ENCODE assay signal across 1 cellular context in the genomic region with DNA sequence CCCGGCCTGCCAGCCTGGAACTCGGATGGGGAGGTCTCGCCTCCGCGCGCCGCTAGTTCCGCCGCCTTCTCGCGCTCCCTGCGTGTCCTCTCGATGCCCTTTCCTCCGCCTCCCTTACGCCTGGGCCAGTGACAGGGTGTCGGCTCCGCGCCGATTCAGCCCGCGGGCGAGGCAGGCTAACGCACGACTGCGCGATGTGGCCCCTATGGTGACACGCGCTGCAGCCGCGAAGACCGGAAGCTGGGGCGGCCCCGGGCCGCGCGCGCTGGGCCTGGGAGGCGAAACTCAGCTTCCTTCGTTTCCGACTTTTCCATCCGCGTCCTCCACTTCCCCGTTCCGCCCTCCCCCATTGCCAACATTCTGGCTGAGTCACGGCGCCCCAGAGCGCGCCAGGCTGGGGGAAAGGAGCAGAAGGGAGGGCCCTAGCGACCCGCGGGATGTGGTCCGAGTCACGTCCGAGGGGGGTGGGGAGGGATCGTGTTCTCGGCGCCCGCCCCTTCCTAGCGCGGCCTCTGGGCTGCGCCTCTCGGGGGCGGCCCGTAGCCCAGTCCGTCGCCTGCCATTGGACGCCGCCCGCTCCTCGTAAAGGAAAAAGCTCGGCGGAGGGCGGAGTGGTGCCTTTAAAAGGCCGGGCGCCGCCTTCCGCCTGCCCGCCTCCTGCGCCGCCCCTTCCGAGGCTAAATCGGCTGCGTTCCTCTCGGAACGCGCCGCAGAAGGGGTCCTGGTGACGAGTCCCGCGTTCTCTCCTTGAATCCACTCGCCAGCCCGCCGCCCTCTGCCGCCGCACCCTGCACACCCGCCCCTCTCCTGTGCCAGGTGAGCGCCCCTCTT.
TF ChIP-seq lines count a peak whose summit lies in the region.

ALDOA (plus strand) TSS at position 649 of the 831 bp plus-strand sequence. CDS start 1,138 bp downstream, outside the sequence.

TF ChIP-seq in HepG2, 621 proteins besides CTCF, POLR2A, EP300 and RAD21 (continued from another document and continues in another):
- TF ChIP-seq ZNF280B (CRISPR knock-in tag; IDR thresholded peaks at IDR 0.05; ENCODE audit: borderline replicate concordance) (peak; percentile 86), ZNF510 (CRISPR knock-in tag; IDR thresholded peaks at IDR 0.05; ENCODE audit: low read depth) (peak; percentile 89; the same call in 1 of the 2 replicates), ZNF782 (CRISPR knock-in tag; IDR thresholded peaks at IDR 0.05; ENCODE audit: borderline replicate concordance) (peak; percentile 98), NRL (CRISPR knock-in tag; IDR thresholded peaks at IDR 0.05; ENCODE audit: borderline replicate concordance) (peak; percentile 98), KLF13 (CRISPR knock-in tag; IDR thresholded peaks at IDR 0.05) (peak; percentile 95), MXD3 (CRISPR knock-in tag; IDR thresholded peaks at IDR 0.05) (peak; percentile 83), DNMT1 (CRISPR knock-in tag; IDR thresholded peaks at IDR 0.05) (peak; percentile 98), HIVEP1 (CRISPR knock-in tag; IDR thresholded peaks at IDR 0.05) (peak; percentile 94; the same call in 1 of the 2 replicates), IRF2 (CRISPR knock-in tag; IDR thresholded peaks at IDR 0.05) (peak; percentile 77), ZNF468 (CRISPR knock-in tag; IDR thresholded peaks at IDR 0.05) (peak; percentile 99), TOE1 (CRISPR knock-in tag; IDR thresholded peaks at IDR 0.05) (peak; percentile 74; the same call in 1 of the 2 replicates), CBX5 (CRISPR knock-in tag; IDR thresholded peaks at IDR 0.05; ENCODE audit: borderline replicate concordance) (peak; percentile 77), TOPORS (CRISPR knock-in tag; IDR thresholded peaks at IDR 0.05) (peak; percentile 88), DMAP1 (CRISPR knock-in tag; IDR thresholded peaks at IDR 0.05) (peak; percentile 99), ELF3 (CRISPR knock-in tag; IDR thresholded peaks at IDR 0.05) (peak; percentile 99), AKNA (CRISPR knock-in tag; IDR thresholded peaks at IDR 0.05; ENCODE audit: borderline replicate concordance) (peak; percentile 22; the same call in 1 of the 2 replicates), ZNF614 (CRISPR knock-in tag; IDR thresholded peaks at IDR 0.05; ENCODE audit: borderline replicate concordance) (peak; percentile 86; the same call in 1 of the 2 replicates), ZSCAN12 (CRISPR knock-in tag; IDR thresholded peaks at IDR 0.05) (peak; percentile 74), HOXA7 (CRISPR knock-in tag; IDR thresholded peaks at IDR 0.05) (no peak; the same call in none of the 2 replicates), NR2F1 (CRISPR knock-in tag; IDR thresholded peaks at IDR 0.05) (peak in 1 of 2 experiments; percentile 35; a peak in 1 of 4 replicates), ZNF230 (CRISPR knock-in tag; IDR thresholded peaks at IDR 0.05) (no peak; the same call in 1 of the 2 replicates), ZNF766 (CRISPR knock-in tag; IDR thresholded peaks at IDR 0.05; ENCODE audit: borderline replicate concordance) (peak; percentile 23; the same call in 1 of the 2 replicates), ZSCAN30 (CRISPR knock-in tag; IDR thresholded peaks at IDR 0.05) (peak; percentile 89), FOXC1 (CRISPR knock-in tag; IDR thresholded peaks at IDR 0.05; ENCODE audit: borderline replicate concordance) (peak; percentile 99), ERF (CRISPR knock-in tag; IDR thresholded peaks at IDR 0.05) (peak; percentile 98), ZNF331 (CRISPR knock-in tag; IDR thresholded peaks at IDR 0.05) (peak; percentile 87), ZNF761 (CRISPR knock-in tag; conservative IDR thresholded peaks at IDR 0.05) (peak; percentile 70; the same call in 1 of the 2 replicates), ZMAT3 (CRISPR knock-in tag; conservative IDR thresholded peaks at IDR 0.05) (peak; percentile 98), MBNL3 (CRISPR knock-in tag; conservative IDR thresholded peaks at IDR 0.05) (no peak), ATF7 (IDR thresholded peaks at IDR 0.05) (no peak), ATF7 (CRISPR knock-in tag; IDR thresholded peaks at IDR 0.05) (peak; percentile 75; the same call in 1 of the 2 replicates), RARG (CRISPR knock-in tag; IDR thresholded peaks at IDR 0.05; ENCODE audit: low read depth) (no peak; the same call in none of the 2 replicates), ZNF512B (CRISPR knock-in tag; IDR thresholded peaks at IDR 0.05; ENCODE audit: borderline replicate concordance) (no peak), ZNF451 (CRISPR knock-in tag; IDR thresholded peaks at IDR 0.05) (peak; percentile 97), PPARG (CRISPR knock-in tag; conservative IDR thresholded peaks at IDR 0.05) (peak; percentile 82), ZKSCAN5 (CRISPR knock-in tag; IDR thresholded peaks at IDR 0.05) (peak; percentile 31; the same call in 1 of the 2 replicates)
- TF ChIP-seq, protein P1, sequence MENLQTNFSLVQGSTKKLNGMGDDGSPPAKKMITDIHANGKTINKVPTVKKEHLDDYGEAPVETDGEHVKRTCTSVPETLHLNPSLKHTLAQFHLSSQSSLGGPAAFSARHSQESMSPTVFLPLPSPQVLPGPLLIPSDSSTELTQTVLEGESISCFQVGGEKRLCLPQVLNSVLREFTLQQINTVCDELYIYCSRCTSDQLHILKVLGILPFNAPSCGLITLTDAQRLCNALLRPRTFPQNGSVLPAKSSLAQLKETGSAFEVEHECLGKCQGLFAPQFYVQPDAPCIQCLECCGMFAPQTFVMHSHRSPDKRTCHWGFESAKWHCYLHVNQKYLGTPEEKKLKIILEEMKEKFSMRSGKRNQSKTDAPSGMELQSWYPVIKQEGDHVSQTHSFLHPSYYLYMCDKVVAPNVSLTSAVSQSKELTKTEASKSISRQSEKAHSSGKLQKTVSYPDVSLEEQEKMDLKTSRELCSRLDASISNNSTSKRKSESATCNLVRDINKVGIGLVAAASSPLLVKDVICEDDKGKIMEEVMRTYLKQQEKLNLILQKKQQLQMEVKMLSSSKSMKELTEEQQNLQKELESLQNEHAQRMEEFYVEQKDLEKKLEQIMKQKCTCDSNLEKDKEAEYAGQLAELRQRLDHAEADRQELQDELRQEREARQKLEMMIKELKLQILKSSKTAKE (CRISPR knock-in tag; IDR thresholded peaks at IDR 0.05; ENCODE audit: borderline replicate concordance): peak; percentile 90
- TF ChIP-seq, protein P2, sequence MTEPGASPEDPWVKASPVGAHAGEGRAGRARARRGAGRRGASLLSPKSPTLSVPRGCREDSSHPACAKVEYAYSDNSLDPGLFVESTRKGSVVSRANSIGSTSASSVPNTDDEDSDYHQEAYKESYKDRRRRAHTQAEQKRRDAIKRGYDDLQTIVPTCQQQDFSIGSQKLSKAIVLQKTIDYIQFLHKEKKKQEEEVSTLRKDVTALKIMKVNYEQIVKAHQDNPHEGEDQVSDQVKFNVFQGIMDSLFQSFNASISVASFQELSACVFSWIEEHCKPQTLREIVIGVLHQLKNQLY (CRISPR knock-in tag; IDR thresholded peaks at IDR 0.05): peak; percentile 58
- TF ChIP-seq, protein P3, sequence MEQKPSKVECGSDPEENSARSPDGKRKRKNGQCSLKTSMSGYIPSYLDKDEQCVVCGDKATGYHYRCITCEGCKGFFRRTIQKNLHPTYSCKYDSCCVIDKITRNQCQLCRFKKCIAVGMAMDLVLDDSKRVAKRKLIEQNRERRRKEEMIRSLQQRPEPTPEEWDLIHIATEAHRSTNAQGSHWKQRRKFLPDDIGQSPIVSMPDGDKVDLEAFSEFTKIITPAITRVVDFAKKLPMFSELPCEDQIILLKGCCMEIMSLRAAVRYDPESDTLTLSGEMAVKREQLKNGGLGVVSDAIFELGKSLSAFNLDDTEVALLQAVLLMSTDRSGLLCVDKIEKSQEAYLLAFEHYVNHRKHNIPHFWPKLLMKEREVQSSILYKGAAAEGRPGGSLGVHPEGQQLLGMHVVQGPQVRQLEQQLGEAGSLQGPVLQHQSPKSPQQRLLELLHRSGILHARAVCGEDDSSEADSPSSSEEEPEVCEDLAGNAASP (CRISPR knock-in tag; IDR thresholded peaks at IDR 0.05; ENCODE audit: borderline replicate concordance): peak; percentile 73; the same call in 1 of the 2 replicates
- TF ChIP-seq, protein P4, sequence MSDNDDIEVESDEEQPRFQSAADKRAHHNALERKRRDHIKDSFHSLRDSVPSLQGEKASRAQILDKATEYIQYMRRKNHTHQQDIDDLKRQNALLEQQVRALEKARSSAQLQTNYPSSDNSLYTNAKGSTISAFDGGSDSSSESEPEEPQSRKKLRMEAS (IDR thresholded peaks at IDR 0.05): peak; percentile 98
